Comparison of ENCODE assay signal across 22 cellular contexts in genomic region chr20:62146019-62146755, GRCh38. TPM values are rescaled to one million over a fixed set of nuclear protein-coding genes. Genes with fewer than 3 reads are reported as not detected.
A peak's percentile ranks its signal among the peaks of the same experiment; 100 is the strongest.
DNase-seq lines count a peak whose midpoint lies in the region; ATAC-seq and TF ChIP-seq lines count a peak whose summit lies in the region.
"Had no signal": no experiment of that assay in that cellular context is flagged by ENCODE, and none has a peak within 500 bp of the region (broad histone marks: within the 10 kb centered on the region; RNA-seq: fewer than 3 reads in every experiment).

No MANE protein-coding gene starts in this region.

- H3K27ac Mint-ChIP-seq in neural crest cell (ENCODE audit: unreplicated experiment): no peak overlapping the region
- H3K27ac Mint-ChIP-seq: HFFc6 had no signal

- H3K27me3 ChIP-seq in DND-41 (ENCODE audit: insufficient read depth, low read length, poor library complexity): no peaks in the 10 kb centered on the region
- H3K27me3 ChIP-seq: ascending aorta, esophagus squamous epithelium, MG63, upper lobe of right lung had no signal

- no peak overlapping the region for H3K9ac ChIP-seq in DND-41 (ENCODE audit: low read depth, low read length)

- H4K20me1 ChIP-seq in DND-41 (ENCODE audit: insufficient read depth, low read length): peaks cover 81% of the 10 kb centered on the region

- no peak overlapping the region for H2AFZ ChIP-seq in DND-41 (ENCODE audit: low read depth, low read length)

- H3K4me3 ChIP-seq in DND-41 (ENCODE audit: low read depth in 1 of 2, low read length in 2 of 2): peak overlapping the region in 1 of 2 experiments; percentile 83; a peak in 1 of 4 replicates
- H3K4me3 ChIP-seq: esophagus squamous epithelium, MG63, upper lobe of right lung had no signal

- intact Hi-C loops in posterior vena cava (cut with DNase I): no loop called here

- DNase-seq in DND-41: no peak
- DNase-seq in erythroblast (lab: John Stamatoyannopoulos, UW): peak; percentile 50 to 69
- DNase-seq in neural crest cell (ENCODE audit: low read depth, low spot score): no peak
- no peak for DNase-seq in posterior vena cava (ENCODE audit: low spot score)
- DNase-seq in T-helper 2 cell: no peak
- no peak for DNase-seq in 8988T
- DNase-seq: activated gamma-delta T cell treated with Interleukin-2 at 50 U/mL for 16 hours; AML-193; cerebellar nuclear complex; effector CD8-positive, alpha-beta T cell; esophagus squamous epithelium; HFFc6; MG63; NCI-H146; NCI-H2171; NCI-H69; SW 1271; upper lobe of right lung had no signal

- H3K4me2 ChIP-seq in DND-41 (ENCODE audit: insufficient read depth, low read length): peak overlapping the region; percentile 80; the same call in 1 of the 2 replicates

- H3K9me3 Mint-ChIP-seq in neural crest cell: no peaks in the 10 kb centered on the region
- H3K9me3 Mint-ChIP-seq: HFFc6 had no signal

- H3K79me2 ChIP-seq in DND-41 (ENCODE audit: insufficient read depth, low read length): peaks cover 95% of the 10 kb centered on the region

- ATAC-seq in DND-41 (ENCODE audit: insufficient read depth, low read depth) (no peak), SK-N-SH treated with all-trans-retinoic acid at 6 μM for 48 hours (no peak), GM19463 (IDR thresholded peaks at IDR 0.05; ENCODE audit: unreplicated experiment) (no peak)
- ATAC-seq: upper lobe of right lung had no signal

- peaks cover 5% of the 10 kb centered on the region for H3K27me3 Mint-ChIP-seq in neural crest cell (ENCODE audit: low read depth)

- peaks cover 28% of the 10 kb centered on the region for H3K36me3 ChIP-seq in DND-41 (ENCODE audit: insufficient read depth, low read length)
- H3K36me3 ChIP-seq: ascending aorta, esophagus squamous epithelium, neutrophil, upper lobe of right lung had no signal

- peaks cover 41% of the 10 kb centered on the region for H3K4me1 Mint-ChIP-seq in neural crest cell

- H3K4me3 Mint-ChIP-seq in neural crest cell: peak overlapping the region; percentile 85
- H3K4me3 Mint-ChIP-seq: HFFc6 had no signal

- peak; percentile 29 for TF ChIP-seq POLR2A in erythroblast (IDR thresholded peaks at IDR 0.05; ENCODE audit: low read length)

- H3K27ac ChIP-seq in DND-41 (ENCODE audit: low read length): no peak overlapping the region
- H3K27ac ChIP-seq: ascending aorta, esophagus squamous epithelium, neutrophil, upper lobe of right lung had no signal

- H3K4me1 ChIP-seq in DND-41 (ENCODE audit: insufficient read depth, low read length): peaks cover 36% of the 10 kb centered on the region

- H3K9me3 ChIP-seq in DND-41 (ENCODE audit: insufficient read depth, low read length, severe bottlenecking): no peaks in the 10 kb centered on the region
- H3K9me3 ChIP-seq: ascending aorta, esophagus squamous epithelium, MG63, neutrophil, upper lobe of right lung had no signal

- H3K36me3 Mint-ChIP-seq in neural crest cell (ENCODE audit: low read depth): peaks cover 8% of the 10 kb centered on the region

- TF ChIP-seq CTCF in DND-41 (IDR thresholded peaks at IDR 0.05; ENCODE audit: borderline replicate concordance, extremely low read depth, low read length, poor library complexity, severe bottlenecking): no peak
- TF ChIP-seq CTCF in neural crest cell (conservative IDR thresholded peaks at IDR 0.05): no peak

TF ChIP-seq in SK-N-SH treated with all-trans-retinoic acid at 6 μM for 48 hours, 23 proteins besides CTCF, POLR2A, EP300 and RAD21:
- TF ChIP-seq ZFP3 (CRISPR knock-in tag; IDR thresholded peaks at IDR 0.05) (peak; percentile 88), PPARA (CRISPR knock-in tag; IDR thresholded peaks at IDR 0.05; ENCODE audit: borderline replicate concordance) (no peak)

RNA-seq across cellular contexts. Expression of gene SS18L1, which starts 2.6 kb away (rescaled TPM):
- total RNA-seq in neural crest cell: 29.6 and 30.0 TPM in 2 replicates
- 10 to 100 TPM in 1 of 2 donors, 1 to 10 TPM in 1; 9.7 to 10.3 TPM for total RNA-seq in posterior vena cava

RNA-seq across cellular contexts. Expression of gene PSMA7, which starts 3.0 kb away (rescaled TPM):
- total RNA-seq in neural crest cell: 318 and 322 TPM in 2 replicates
- 100 to 1,000 TPM; 179 to 194 TPM for total RNA-seq in posterior vena cava

RNA-seq across cellular contexts. Expression of gene LSM14B, which starts 23.9 kb away (rescaled TPM):
- total RNA-seq in neural crest cell: 97.1 TPM in 2 replicates
- total RNA-seq in posterior vena cava: 10 to 100 TPM; 24.4 to 26.3 TPM

RNA-seq across cellular contexts. Expression of gene MTG2, which starts 36.6 kb away (rescaled TPM):
- total RNA-seq in neural crest cell (32.9 and 34.6 TPM in 2 replicates), posterior vena cava (10 to 100 TPM; 19.8 to 23.8 TPM)

Comparison
In these comparisons a context has a peak if more than half of its experiments do, and no peak if none do; other contexts are left out.
1. DNase-seq: peak in erythroblast (2 of 2); none in DND-41 (single experiment), neural crest cell (single experiment), posterior vena cava (single experiment), T-helper 2 cell (0 of 5) and 8988T (single experiment).